1 cellular context compared by ENCODE assay signal in genomic region chr17:29155235-29155965, GRCh38.
TF ChIP-seq lines count a peak whose summit lies in the region.

No MANE protein-coding gene starts in this region.

TF ChIP-seq in HepG2, 621 proteins besides CTCF, POLR2A, EP300 and RAD21 (continued from another document and continues in another):
- TF ChIP-seq ZBTB33 (CRISPR knock-in tag; IDR thresholded peaks at IDR 0.05) (peak; percentile 39; the same call in 1 of the 2 replicates), ZNF317 (CRISPR knock-in tag; IDR thresholded peaks at IDR 0.05) (peak; percentile 62; the same call in 1 of the 2 replicates), TAF1 (CRISPR knock-in tag; IDR thresholded peaks at IDR 0.05) (peak; percentile 50), MEIS2 (CRISPR knock-in tag; IDR thresholded peaks at IDR 0.05) (0 out of 2 replicates have a peak, but pooled peaks have one; percentile 20), RBAK (CRISPR knock-in tag; IDR thresholded peaks at IDR 0.05) (no peak), ZNF720 (CRISPR knock-in tag; IDR thresholded peaks at IDR 0.05) (no peak), FOXO1 (CRISPR knock-in tag; IDR thresholded peaks at IDR 0.05) (no peak; the same call in 1 of the 2 replicates), ZNF746 (CRISPR knock-in tag; IDR thresholded peaks at IDR 0.05) (peak; percentile 80; the same call in 1 of the 2 replicates), ZNF563 (CRISPR knock-in tag; IDR thresholded peaks at IDR 0.05) (peak; percentile 16; the same call in 1 of the 2 replicates), GMEB2 (CRISPR knock-in tag; IDR thresholded peaks at IDR 0.05; ENCODE audit: low read depth) (no peak), ZFP91 (CRISPR knock-in tag; IDR thresholded peaks at IDR 0.05; ENCODE audit: borderline replicate concordance) (peak; percentile 51; the same call in 1 of the 2 replicates), HNRNPK (IDR thresholded peaks at IDR 0.05; ENCODE audit: low read depth, low read length, poor library complexity, severe bottlenecking) (no peak), ZBTB3 (CRISPR knock-in tag; IDR thresholded peaks at IDR 0.05; ENCODE audit: borderline replicate concordance, low read depth) (0 out of 2 replicates have a peak, but pooled peaks have one; percentile 15), MTA1 (CRISPR knock-in tag; IDR thresholded peaks at IDR 0.05; ENCODE audit: borderline replicate concordance) (peak; percentile 83; the same call in 1 of the 2 replicates), MZF1 (CRISPR knock-in tag; IDR thresholded peaks at IDR 0.05; ENCODE audit: borderline replicate concordance) (0 out of 2 replicates have a peak, but pooled peaks have one; percentile 36), ZNF768 (CRISPR knock-in tag; IDR thresholded peaks at IDR 0.05) (0 out of 2 replicates have a peak, but pooled peaks have one; percentile 27), TEAD3 (CRISPR knock-in tag; optimal IDR thresholded peaks at IDR 0.05; ENCODE audit: borderline replicate concordance) (peak; percentile 64), KLF12 (CRISPR knock-in tag; IDR thresholded peaks at IDR 0.05; ENCODE audit: borderline replicate concordance) (peak; percentile 51; the same call in 1 of the 2 replicates), ZNF629 (CRISPR knock-in tag; conservative IDR thresholded peaks at IDR 0.05) (no peak), PHF21A (CRISPR knock-in tag; IDR thresholded peaks at IDR 0.05) (peak; percentile 80), ZNF124 (CRISPR knock-in tag; IDR thresholded peaks at IDR 0.05) (0 out of 2 replicates have a peak, but pooled peaks have one; percentile 46), RORA (CRISPR knock-in tag; IDR thresholded peaks at IDR 0.05) (no peak), ZFY (CRISPR knock-in tag; IDR thresholded peaks at IDR 0.05) (peak; percentile 61; the same call in 1 of the 2 replicates), HDAC2 (CRISPR knock-in tag; IDR thresholded peaks at IDR 0.05) (peak; percentile 68), MAZ (IDR thresholded peaks at IDR 0.05; ENCODE audit: borderline replicate concordance, low read depth, low read length) (peak; percentile 86; the same call in 1 of the 2 replicates), MAZ (CRISPR knock-in tag; IDR thresholded peaks at IDR 0.05; ENCODE audit: low read depth) (peak; percentile 56; the same call in 1 of the 2 replicates), NONO (IDR thresholded peaks at IDR 0.05) (no peak), NONO (CRISPR knock-in tag; conservative IDR thresholded peaks at IDR 0.05) (0 out of 2 replicates have a peak, but pooled peaks have one; percentile 29), ZNF670 (CRISPR knock-in tag; IDR thresholded peaks at IDR 0.05; ENCODE audit: borderline replicate concordance) (0 out of 2 replicates have a peak, but pooled peaks have one; percentile 39), SRSF9 (IDR thresholded peaks at IDR 0.05; ENCODE audit: borderline replicate concordance, insufficient read depth, low read depth, low read length, poor library complexity, severe bottlenecking) (no peak), ZNF335 (CRISPR knock-in tag; IDR thresholded peaks at IDR 0.05) (peak; percentile 37; the same call in 1 of the 2 replicates), U2AF1 (optimal IDR thresholded peaks at IDR 0.05; ENCODE audit: low read depth, low read length) (no peak), MXD3 (CRISPR knock-in tag; IDR thresholded peaks at IDR 0.05) (0 out of 2 replicates have a peak, but pooled peaks have one; percentile 43), NCOA1 (CRISPR knock-in tag; IDR thresholded peaks at IDR 0.05) (0 out of 2 replicates have a peak, but pooled peaks have one; percentile 30), IRF9 (CRISPR knock-in tag; IDR thresholded peaks at IDR 0.05; ENCODE audit: borderline replicate concordance) (0 out of 2 replicates have a peak, but pooled peaks have one; percentile 56), ZNF441 (CRISPR knock-in tag; IDR thresholded peaks at IDR 0.05; ENCODE audit: borderline replicate concordance) (0 out of 2 replicates have a peak, but pooled peaks have one; percentile 62), SIX4 (CRISPR knock-in tag; IDR thresholded peaks at IDR 0.05) (peak; percentile 88; the same call in 1 of the 2 replicates), ARID4A (CRISPR knock-in tag; IDR thresholded peaks at IDR 0.05; ENCODE audit: borderline replicate concordance) (peak; percentile 71), ZNF761 (CRISPR knock-in tag; conservative IDR thresholded peaks at IDR 0.05) (no peak), SOX6 (IDR thresholded peaks at IDR 0.05) (no peak), SOX6 (CRISPR knock-in tag; IDR thresholded peaks at IDR 0.05) (peak; percentile 71), KAT8 (CRISPR knock-in tag; IDR thresholded peaks at IDR 0.05) (peak; percentile 58; the same call in 1 of the 2 replicates), KDM5B (CRISPR knock-in tag; IDR thresholded peaks at IDR 0.05; ENCODE audit: borderline replicate concordance) (no peak), ZNF569 (CRISPR knock-in tag; IDR thresholded peaks at IDR 0.05; ENCODE audit: borderline replicate concordance) (no peak), POLR2G (IDR thresholded peaks at IDR 0.05; ENCODE audit: low read depth, low read length) (peak; percentile 66), ZNF10 (CRISPR knock-in tag; IDR thresholded peaks at IDR 0.05; ENCODE audit: borderline replicate concordance, low read depth) (no peak), ZNF143 (CRISPR knock-in tag; IDR thresholded peaks at IDR 0.05) (peak; percentile 74), CBFB (CRISPR knock-in tag; IDR thresholded peaks at IDR 0.05) (no peak), ZNF431 (CRISPR knock-in tag; IDR thresholded peaks at IDR 0.05; ENCODE audit: borderline replicate concordance, low read depth) (no peak), ARID5B (CRISPR knock-in tag; IDR thresholded peaks at IDR 0.05) (peak; percentile 70; the same call in 1 of the 2 replicates), ZNF580 (CRISPR knock-in tag; IDR thresholded peaks at IDR 0.05; ENCODE audit: borderline replicate concordance, low read depth) (peak; percentile 79)
